In the genomic region with DNA sequence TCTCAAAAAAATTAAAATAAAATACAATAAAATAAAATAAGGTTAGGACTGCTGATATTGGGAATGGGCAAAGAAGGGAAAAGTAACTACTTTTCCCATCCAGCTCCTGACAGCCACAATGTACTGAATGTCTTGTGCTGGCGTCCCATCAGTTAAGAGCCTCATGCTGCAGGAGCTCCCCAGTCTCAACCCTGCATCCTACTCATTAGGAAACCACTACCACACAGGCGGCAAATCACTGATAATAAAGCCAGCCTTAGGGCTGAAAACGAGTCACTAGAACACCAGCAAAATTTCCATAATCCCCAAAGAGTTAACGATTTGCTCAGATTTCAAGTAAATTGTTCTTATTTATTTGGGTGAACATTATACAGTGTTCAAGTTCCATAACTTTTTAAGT, we compare ENCODE assay signal across 1 cellular context.
TF ChIP-seq lines count a peak whose summit lies in the region.

No MANE protein-coding gene starts in this region.

TF ChIP-seq in WTC11, 78 proteins besides CTCF, POLR2A, EP300 and RAD21 (continued from another document):
- TF ChIP-seq, protein P1, sequence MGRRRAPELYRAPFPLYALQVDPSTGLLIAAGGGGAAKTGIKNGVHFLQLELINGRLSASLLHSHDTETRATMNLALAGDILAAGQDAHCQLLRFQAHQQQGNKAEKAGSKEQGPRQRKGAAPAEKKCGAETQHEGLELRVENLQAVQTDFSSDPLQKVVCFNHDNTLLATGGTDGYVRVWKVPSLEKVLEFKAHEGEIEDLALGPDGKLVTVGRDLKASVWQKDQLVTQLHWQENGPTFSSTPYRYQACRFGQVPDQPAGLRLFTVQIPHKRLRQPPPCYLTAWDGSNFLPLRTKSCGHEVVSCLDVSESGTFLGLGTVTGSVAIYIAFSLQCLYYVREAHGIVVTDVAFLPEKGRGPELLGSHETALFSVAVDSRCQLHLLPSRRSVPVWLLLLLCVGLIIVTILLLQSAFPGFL (CRISPR knock-in tag; IDR thresholded peaks at IDR 0.05; ENCODE audit: borderline replicate concordance) = no peak
- no peak for TF ChIP-seq GTF2I (CRISPR knock-in tag; conservative IDR thresholded peaks at IDR 0.05)
- no peak for TF ChIP-seq CREM (CRISPR knock-in tag; IDR thresholded peaks at IDR 0.05)
- TF ChIP-seq ATF1 (CRISPR knock-in tag; IDR thresholded peaks at IDR 0.05) = no peak
- TF ChIP-seq, protein P2, sequence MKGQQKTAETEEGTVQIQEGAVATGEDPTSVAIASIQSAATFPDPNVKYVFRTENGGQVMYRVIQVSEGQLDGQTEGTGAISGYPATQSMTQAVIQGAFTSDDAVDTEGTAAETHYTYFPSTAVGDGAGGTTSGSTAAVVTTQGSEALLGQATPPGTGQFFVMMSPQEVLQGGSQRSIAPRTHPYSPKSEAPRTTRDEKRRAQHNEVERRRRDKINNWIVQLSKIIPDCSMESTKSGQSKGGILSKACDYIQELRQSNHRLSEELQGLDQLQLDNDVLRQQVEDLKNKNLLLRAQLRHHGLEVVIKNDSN (CRISPR knock-in tag; IDR thresholded peaks at IDR 0.05) = no peak
- TF ChIP-seq, protein P3, sequence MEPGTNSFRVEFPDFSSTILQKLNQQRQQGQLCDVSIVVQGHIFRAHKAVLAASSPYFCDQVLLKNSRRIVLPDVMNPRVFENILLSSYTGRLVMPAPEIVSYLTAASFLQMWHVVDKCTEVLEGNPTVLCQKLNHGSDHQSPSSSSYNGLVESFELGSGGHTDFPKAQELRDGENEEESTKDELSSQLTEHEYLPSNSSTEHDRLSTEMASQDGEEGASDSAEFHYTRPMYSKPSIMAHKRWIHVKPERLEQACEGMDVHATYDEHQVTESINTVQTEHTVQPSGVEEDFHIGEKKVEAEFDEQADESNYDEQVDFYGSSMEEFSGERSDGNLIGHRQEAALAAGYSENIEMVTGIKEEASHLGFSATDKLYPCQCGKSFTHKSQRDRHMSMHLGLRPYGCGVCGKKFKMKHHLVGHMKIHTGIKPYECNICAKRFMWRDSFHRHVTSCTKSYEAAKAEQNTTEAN (CRISPR knock-in tag; IDR thresholded peaks at IDR 0.05) = no peak
- TF ChIP-seq, protein P4, sequence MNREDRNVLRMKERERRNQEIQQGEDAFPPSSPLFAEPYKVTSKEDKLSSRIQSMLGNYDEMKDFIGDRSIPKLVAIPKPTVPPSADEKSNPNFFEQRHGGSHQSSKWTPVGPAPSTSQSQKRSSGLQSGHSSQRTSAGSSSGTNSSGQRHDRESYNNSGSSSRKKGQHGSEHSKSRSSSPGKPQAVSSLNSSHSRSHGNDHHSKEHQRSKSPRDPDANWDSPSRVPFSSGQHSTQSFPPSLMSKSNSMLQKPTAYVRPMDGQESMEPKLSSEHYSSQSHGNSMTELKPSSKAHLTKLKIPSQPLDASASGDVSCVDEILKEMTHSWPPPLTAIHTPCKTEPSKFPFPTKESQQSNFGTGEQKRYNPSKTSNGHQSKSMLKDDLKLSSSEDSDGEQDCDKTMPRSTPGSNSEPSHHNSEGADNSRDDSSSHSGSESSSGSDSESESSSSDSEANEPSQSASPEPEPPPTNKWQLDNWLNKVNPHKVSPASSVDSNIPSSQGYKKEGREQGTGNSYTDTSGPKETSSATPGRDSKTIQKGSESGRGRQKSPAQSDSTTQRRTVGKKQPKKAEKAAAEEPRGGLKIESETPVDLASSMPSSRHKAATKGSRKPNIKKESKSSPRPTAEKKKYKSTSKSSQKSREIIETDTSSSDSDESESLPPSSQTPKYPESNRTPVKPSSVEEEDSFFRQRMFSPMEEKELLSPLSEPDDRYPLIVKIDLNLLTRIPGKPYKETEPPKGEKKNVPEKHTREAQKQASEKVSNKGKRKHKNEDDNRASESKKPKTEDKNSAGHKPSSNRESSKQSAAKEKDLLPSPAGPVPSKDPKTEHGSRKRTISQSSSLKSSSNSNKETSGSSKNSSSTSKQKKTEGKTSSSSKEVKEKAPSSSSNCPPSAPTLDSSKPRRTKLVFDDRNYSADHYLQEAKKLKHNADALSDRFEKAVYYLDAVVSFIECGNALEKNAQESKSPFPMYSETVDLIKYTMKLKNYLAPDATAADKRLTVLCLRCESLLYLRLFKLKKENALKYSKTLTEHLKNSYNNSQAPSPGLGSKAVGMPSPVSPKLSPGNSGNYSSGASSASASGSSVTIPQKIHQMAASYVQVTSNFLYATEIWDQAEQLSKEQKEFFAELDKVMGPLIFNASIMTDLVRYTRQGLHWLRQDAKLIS (CRISPR knock-in tag; IDR thresholded peaks at IDR 0.05; ENCODE audit: borderline replicate concordance) = no peak
